ENCODE assay signal across 21 cellular contexts in the genomic region with DNA sequence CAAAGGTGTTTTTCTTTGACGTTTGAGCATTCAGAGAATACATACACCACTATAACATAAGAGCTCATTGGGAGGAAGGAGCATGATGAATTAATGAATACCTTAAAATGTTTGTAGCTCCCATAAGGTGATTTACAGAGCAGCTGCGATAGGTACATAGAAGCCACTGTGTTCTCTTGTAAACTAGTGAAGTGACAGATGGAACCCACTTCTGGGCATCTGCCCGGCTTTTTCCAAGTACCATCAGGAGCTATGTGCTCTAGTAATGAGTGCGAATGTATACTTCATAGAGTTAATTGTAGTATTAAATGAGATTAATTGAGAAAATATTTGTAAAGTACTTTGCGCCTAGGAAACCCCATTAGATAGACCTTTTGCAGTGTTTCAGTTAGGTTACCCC. TPM values are rescaled to one million over a fixed set of nuclear protein-coding genes. Genes with fewer than 3 reads are reported as not detected.
A peak's percentile ranks its signal among the peaks of the same experiment; 100 is the strongest.
DNase-seq lines count a peak whose midpoint lies in the region; ATAC-seq, FAIRE-seq and TF ChIP-seq lines count a peak whose summit lies in the region.
"Had no signal": no experiment of that assay in that cellular context is flagged by ENCODE, and none has a peak within 500 bp of the region (broad histone marks: within the 10 kb centered on the region; RNA-seq: fewer than 3 reads in every experiment).

No MANE protein-coding gene starts in this region.

- no peak overlapping the region for H3K27ac ChIP-seq in GM12878 (ENCODE audit: control insufficient read depth, insufficient read depth)
- H3K27ac ChIP-seq: 22Rv1, A549, C4-2B, GM23248 had no signal

- in situ Hi-C loops in GM12878 (cut with MboI), result no loop called here

- TF ChIP-seq RAD21 in GM12878 (IDR thresholded peaks at IDR 0.05; ENCODE audit: insufficient read depth, low read depth, low read length), result no peak

- ATAC-seq in GM12878 (no peak), GM19397 (IDR thresholded peaks at IDR 0.05; ENCODE audit: unreplicated experiment) (no peak)
- no peak for ATAC-seq in stimulated activated naive CD8-positive, alpha-beta T cell treated with anti-CD3 and anti-CD28 coated beads, Interleukin-15, Interleukin-2, amounts not matched to agents 100 U/mL and 50 U/mL, for 24 hours
- ATAC-seq: A549, HepG2 had no signal

- H3K9ac ChIP-seq in GM12878 (ENCODE audit: control insufficient read depth, insufficient read depth, low read length), result no peak overlapping the region
- H3K9ac ChIP-seq: GM23248 had no signal

- no peaks in the 10 kb centered on the region for H3K79me2 ChIP-seq in GM12878 (ENCODE audit: control insufficient read depth, insufficient read depth, low read length)

- CTCF ChIA-PET in GM12878 (lab: Yijun Ruan, JAX), result interaction anchor here (0.9 to 2.1 kb wide), 5 partner anchors 16 to 101 kb away, joined by 3 to 4 read pairs (median 3); no protein-coding TSS in a partner anchor

- no TSS peak for BruUV-seq in GM12878 (replicated peaks; lab: Mats Ljungman, UMichigan)

- TF ChIP-seq CTCF in GM12878 (IDR thresholded peaks at IDR 0.05 in 2 of 3, conservative IDR thresholded peaks at IDR 0.05 in 1 of 3; ENCODE audit: control insufficient read depth in 2 of 3, extremely low read depth in 1 of 3, insufficient read depth in 1 of 3, low read depth in 3 of 3, low read length in 3 of 3), result no peak

- intact Hi-C loops in GM12878 (cut with micrococcal nuclease; ENCODE audit: unreplicated experiment), result loop anchor here (10.0 kb wide), 1 partner anchor 62 kb away; no protein-coding TSS in a partner anchor

- POLR2A ChIA-PET in GM12878 (lab: Charles Lee), result no interaction called here

- no peak overlapping the region for H2AFZ ChIP-seq in GM12878 (ENCODE audit: control insufficient read depth, low read depth, low read length)
- H2AFZ ChIP-seq: GM23248 had no signal

- TF ChIP-seq POLR2A in GM12878 (IDR thresholded peaks at IDR 0.05; ENCODE audit: low read depth, low read length), result no peak

- RAD21 ChIA-PET in GM12878 (lab: Charles Lee; ENCODE audit: unreplicated experiment), result interaction anchor here (0.6 kb wide), 2 partner anchors 17 to 51 kb away, joined by 3 read pairs; no protein-coding TSS in a partner anchor

- H3K9me3 ChIP-seq in GM12878 (replicated peaks; ENCODE audit: control insufficient read depth, insufficient read depth, low read length) (no peaks in the 10 kb centered on the region), MG63 (no peaks in the 10 kb centered on the region)
- H3K9me3 ChIP-seq: A549, Caco-2, HAP-1 had no signal

- no peak overlapping the region for H3K4me2 ChIP-seq in GM12878 (ENCODE audit: control insufficient read depth, insufficient read depth)
- H3K4me2 ChIP-seq: A549 had no signal

- DNase-seq in NCI-H82 (lab: John Stamatoyannopoulos, UW), result peak; percentile 27
- no peak for DNase-seq in NCI-H82 treated with DMSO at 0.1 percent for 48 hours (lab: John Stamatoyannopoulos, UW; ENCODE audit: unreplicated experiment)
- DNase-seq in NCI-H2171 (lab: John Stamatoyannopoulos, UW), result peak; percentile 78
- no peak for DNase-seq in GM12878 (ENCODE audit: low read depth, low spot score)
- no peak for DNase-seq in stimulated activated naive CD8-positive, alpha-beta T cell treated with anti-CD3 and anti-CD28 coated beads, Interleukin-15, Interleukin-2, amounts not matched to agents 100 U/mL and 50 U/mL, for 24 hours
- no peak for DNase-seq in MG63
- DNase-seq: AML-193; Caco-2; CD4-positive, alpha-beta T cell; DMS79 treated with DMSO at 0.1 percent for 48 hours; GM23248 had no signal

- H3K4me1 ChIP-seq in GM12878 (ENCODE audit: control insufficient read depth, insufficient read depth, low read length), result no peaks in the 10 kb centered on the region
- H3K4me1 ChIP-seq: A549, Caco-2 had no signal

- no peak overlapping the region for H3K4me3 ChIP-seq in GM12878
- no peak overlapping the region for H3K4me3 ChIP-seq in MG63
- H3K4me3 ChIP-seq: A549, GM23248, HAP-1 had no signal

- TF ChIP-seq EP300 in GM12878 (IDR thresholded peaks at IDR 0.05; ENCODE audit: borderline replicate concordance in 1 of 2, control insufficient read depth in 1 of 2, low read depth in 2 of 2, low read length in 2 of 2), result no peak

- SMC1A ChIA-PET in GM12878 (lab: Charles Lee; ENCODE audit: uncharacterized antibody, unreplicated experiment), result interaction anchor here (0.6 kb wide), 1 partner anchor 133 kb away, joined by 3 read pairs; no protein-coding TSS in a partner anchor

- no peaks in the 10 kb centered on the region for H3K27me3 ChIP-seq in GM12878 (replicated peaks in 1 of 2; ENCODE audit: control insufficient read depth in 2 of 2, insufficient read depth in 2 of 2, low read length in 1 of 2)
- H3K27me3 ChIP-seq in MG63, result no peaks in the 10 kb centered on the region

- H4K20me1 ChIP-seq in GM12878 (ENCODE audit: control insufficient read depth, insufficient read depth), result no peaks in the 10 kb centered on the region

- peak; percentile 59 for FAIRE-seq in GM12878 (lab: Jason Lieb, UNC)
- FAIRE-seq: A549, D721Med, GM12891, GM19239, HepG2 had no signal

- no peaks in the 10 kb centered on the region for H3K36me3 ChIP-seq in GM12878 (ENCODE audit: control insufficient read depth in 2 of 2, insufficient read depth in 2 of 2, low read length in 1 of 2)
- peaks cover 7% of the 10 kb centered on the region for H3K36me3 ChIP-seq in MG63

- WGBS in GM12878 (ENCODE audit: insufficient coverage, insufficient replicate concordance, low lambda C conversion rate, missing lambda C conversion rate), result 86% methylated on average over 5 of the region's 5 CpGs

TF ChIP-seq in GM12878, 131 proteins besides CTCF, POLR2A, EP300 and RAD21 (continues in another document):
- TF ChIP-seq SUPT20H (IDR thresholded peaks at IDR 0.05; ENCODE audit: borderline replicate concordance, control insufficient read depth, low read depth, low read length) (no peak), TCF12 (IDR thresholded peaks at IDR 0.05; ENCODE audit: low read depth, low read length) (no peak), SREBF2 (IDR thresholded peaks at IDR 0.05; ENCODE audit: low read length) (no peak), MYC (IDR thresholded peaks at IDR 0.05; ENCODE audit: insufficient read depth, insufficient read length, insufficient replicate concordance, low read length, severe bottlenecking) (no peak), NFXL1 (IDR thresholded peaks at IDR 0.05; ENCODE audit: borderline replicate concordance) (no peak), YBX1 (IDR thresholded peaks at IDR 0.05) (no peak), ZZZ3 (IDR thresholded peaks at IDR 0.05; ENCODE audit: control insufficient read depth, insufficient read length, low read depth) (no peak), SUZ12 (IDR thresholded peaks at IDR 0.05; ENCODE audit: unreplicated experiment) (no peak), RBBP5 (conservative IDR thresholded peaks at IDR 0.05) (no peak), CREB1 (IDR thresholded peaks at IDR 0.05; ENCODE audit: low read depth) (no peak), FOS (IDR thresholded peaks at IDR 0.05; ENCODE audit: borderline replicate concordance, extremely low read depth, insufficient read length) (no peak)
- TF ChIP-seq, protein P1, sequence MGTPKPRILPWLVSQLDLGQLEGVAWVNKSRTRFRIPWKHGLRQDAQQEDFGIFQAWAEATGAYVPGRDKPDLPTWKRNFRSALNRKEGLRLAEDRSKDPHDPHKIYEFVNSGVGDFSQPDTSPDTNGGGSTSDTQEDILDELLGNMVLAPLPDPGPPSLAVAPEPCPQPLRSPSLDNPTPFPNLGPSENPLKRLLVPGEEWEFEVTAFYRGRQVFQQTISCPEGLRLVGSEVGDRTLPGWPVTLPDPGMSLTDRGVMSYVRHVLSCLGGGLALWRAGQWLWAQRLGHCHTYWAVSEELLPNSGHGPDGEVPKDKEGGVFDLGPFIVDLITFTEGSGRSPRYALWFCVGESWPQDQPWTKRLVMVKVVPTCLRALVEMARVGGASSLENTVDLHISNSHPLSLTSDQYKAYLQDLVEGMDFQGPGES (IDR thresholded peaks at IDR 0.05), result no peak

RNA-seq across cellular contexts. Expression of a gene that starts 48.4 kb away (rescaled TPM):
- total RNA-seq in GM12878 (2013; cell fraction: nucleolus; rRNA removed), result 1.9 and 4.2 TPM in 2 replicates
- total RNA-seq in GM12878 (2014; rRNA removed) (8.1 and 9.0 TPM in 2 replicates), GM12878 (2014; rRNA removed; fragmentation: Illumina TruSeq; extraction: Trizol) (10.1 and 10.5 TPM in 2 replicates), GM12878 (2021) (6.0 and 8.3 TPM in 2 replicates)
- polyA plus RNA-seq in GM12878 (2011; ENCODE audit: low read depth), result 2.5 TPM
- polyA plus RNA-seq in GM12878 (2011; rRNA removed) (4.4 and 7.3 TPM in 2 replicates), GM12878 (2014; fragmentation: Illumina TruSeq; extraction: Trizol) (10.7 and 13.6 TPM in 2 replicates), GM12878 (2014; fragmentation: Nextera tagmentation; extraction: Ambion mirVana) (10 to 100 TPM; 13.6 to 15.2 TPM), GM12878 (2014; rRNA removed) (7.1 and 8.7 TPM in 2 replicates), GM12878 (2016; fragmentation: Nextera tagmentation; extraction: Ambion mirVana) (10 to 100 TPM; 13.0 to 15.6 TPM)
- polyA plus RNA-seq in GM12878 (2011; cell fraction: cytosol; rRNA removed), result 2.0 and 2.5 TPM in 2 replicates
- 1.4 and 1.9 TPM in 2 replicates for polyA plus RNA-seq in GM12878 (2011; cell fraction: nucleus; rRNA removed)
- polyA plus RNA-seq in GM12878 (2012), result 2.8 and 3.4 TPM in 2 replicates
- polyA minus RNA-seq in GM12878 (2011; rRNA and poly(A)+ RNA removed), result 0.98 and 1.8 TPM in 2 replicates
- polyA minus RNA-seq in GM12878 (2011; cell fraction: cytosol; rRNA and poly(A)+ RNA removed), result 0.67 and 0.94 TPM in 2 replicates
- polyA minus RNA-seq in GM12878 (2011; cell fraction: nucleus; rRNA and poly(A)+ RNA removed), result 0.12 and 0.38 TPM in 2 replicates
- 12.3 and 20.2 TPM in 2 replicates for total RNA-seq in MG63 (2014; rRNA removed; shearing (Covaris generic); ENCODE audit: low replicate concordance)
- total RNA-seq: H4, HepG2 had no signal
- polyA plus RNA-seq: HepG2 had no signal

RNA-seq across cellular contexts. Expression of a gene that starts 52.6 kb away (rescaled TPM):
- 14.4 and 17.2 TPM in 2 replicates for total RNA-seq in GM12878 (2013; cell fraction: nucleolus; rRNA removed)
- total RNA-seq in GM12878 (2014; rRNA removed) (14.3 and 16.7 TPM in 2 replicates), GM12878 (2014; rRNA removed; fragmentation: Illumina TruSeq; extraction: Trizol) (16.2 and 17.4 TPM in 2 replicates), GM12878 (2021) (16.2 and 17.2 TPM in 2 replicates)
- 2.1 TPM for polyA plus RNA-seq in GM12878 (2011; ENCODE audit: low read depth)
- polyA plus RNA-seq in GM12878 (2011; rRNA removed) (8.1 and 12.1 TPM in 2 replicates), GM12878 (2014; fragmentation: Illumina TruSeq; extraction: Trizol) (12.3 and 19.1 TPM in 2 replicates), GM12878 (2014; fragmentation: Nextera tagmentation; extraction: Ambion mirVana) (1 to 10 TPM; 3.5 to 4.9 TPM), GM12878 (2014; rRNA removed) (8.0 and 11.5 TPM in 2 replicates), GM12878 (2016; fragmentation: Nextera tagmentation; extraction: Ambion mirVana) (1 to 10 TPM; 1.4 to 1.5 TPM)
- 3.4 and 3.6 TPM in 2 replicates for polyA plus RNA-seq in GM12878 (2011; cell fraction: cytosol; rRNA removed)
- 5.4 and 6.3 TPM in 2 replicates for polyA plus RNA-seq in GM12878 (2011; cell fraction: nucleus; rRNA removed)
- polyA plus RNA-seq in GM12878 (2012), result 2.9 and 3.6 TPM in 2 replicates
- 7.8 and 8.3 TPM in 2 replicates for polyA minus RNA-seq in GM12878 (2011; rRNA and poly(A)+ RNA removed)
- 2.8 and 4.2 TPM in 2 replicates for polyA minus RNA-seq in GM12878 (2011; cell fraction: cytosol; rRNA and poly(A)+ RNA removed)
- 3.5 and 5.7 TPM in 2 replicates for polyA minus RNA-seq in GM12878 (2011; cell fraction: nucleus; rRNA and poly(A)+ RNA removed)
- 26.7 and 47.5 TPM in 2 replicates for total RNA-seq in MG63 (2014; rRNA removed; shearing (Covaris generic); ENCODE audit: low replicate concordance)

Comparison
In these comparisons a context has a peak if more than half of its experiments do, and no peak if none do; other contexts are left out.
1. DNase-seq: peak in NCI-H82 (single experiment) and NCI-H2171 (single experiment); none in NCI-H82 treated with DMSO at 0.1 percent for 48 hours (single experiment), GM12878 (single experiment), stimulated activated naive CD8-positive, alpha-beta T cell treated with anti-CD3 and anti-CD28 coated beads, Interleukin-15, Interleukin-2, amounts not matched to agents 100 U/mL and 50 U/mL, for 24 hours (single experiment) and MG63 (single experiment).